Comparison of ENCODE assay signal across 18 cellular contexts in genomic region chr3:104549099-104549714, GRCh38.
"Had no signal": no experiment of that assay in that cellular context is flagged by ENCODE, and none has a peak within 500 bp of the region (broad histone marks: within the 10 kb centered on the region; RNA-seq: fewer than 3 reads in every experiment).

No MANE protein-coding gene starts in this region.

- H3K4me3 ChIP-seq: gastrocnemius medialis, left ventricle myocardium inferior, prostate gland, uterus had no signal

- H3K27me3 ChIP-seq: adrenal gland, gastrocnemius medialis, uterus had no signal

- H3K36me3 ChIP-seq: adrenal gland, gastrocnemius medialis, left ventricle myocardium inferior, prostate gland, uterus had no signal

- DNase-seq: activated B cell treated with CpG ODN at 0.5 μM for 24 hours; activated CD4-positive, alpha-beta T cell treated with anti-CD3 and anti-CD28 coated beads for 36 hours; activated CD4-positive, alpha-beta T cell treated with anti-CD3 and anti-CD28 coated beads, Interleukin-2, amount 50 U/mL, for 48 hours; activated CD8-positive, alpha-beta memory T cell treated with anti-CD3 and anti-CD28 coated beads, Interleukin-2, amount 50 U/mL, for 48 hours; activated gamma-delta T cell treated with Interleukin-2 at 50 U/mL for 16 hours; activated T-cell treated with anti-CD3 and anti-CD28 coated beads, Interleukin-2, amount 50 U/mL, for 4 hours; adrenal gland; cerebellar nuclear complex; effector CD4-positive, alpha-beta T cell; gastrocnemius medialis; hippocampal formation; left ventricle myocardium inferior; naive thymus-derived CD8-positive, alpha-beta T cell; stimulated activated CD4-positive, alpha-beta T cell treated with anti-CD3 and anti-CD28 coated beads, Interleukin-2, amount 100 ng/mL, for 48 hours; stimulated activated CD8-positive, alpha-beta memory T cell treated with anti-CD3 and anti-CD28 coated beads, Interleukin-4, amount 100 ng/mL, for 48 hours; stimulated activated naive B cell treated with anti-CD40 and anti-IgM and Interleukin-4, amounts not matched to agents 10 μg/mL and 1 μg/mL and 100 μg/mL, for 72 hours; uterus had no signal

- H3K9me3 ChIP-seq: adrenal gland, gastrocnemius medialis, left ventricle myocardium inferior, prostate gland, uterus had no signal
